11 cellular contexts compared by ENCODE assay signal in the genomic region with DNA sequence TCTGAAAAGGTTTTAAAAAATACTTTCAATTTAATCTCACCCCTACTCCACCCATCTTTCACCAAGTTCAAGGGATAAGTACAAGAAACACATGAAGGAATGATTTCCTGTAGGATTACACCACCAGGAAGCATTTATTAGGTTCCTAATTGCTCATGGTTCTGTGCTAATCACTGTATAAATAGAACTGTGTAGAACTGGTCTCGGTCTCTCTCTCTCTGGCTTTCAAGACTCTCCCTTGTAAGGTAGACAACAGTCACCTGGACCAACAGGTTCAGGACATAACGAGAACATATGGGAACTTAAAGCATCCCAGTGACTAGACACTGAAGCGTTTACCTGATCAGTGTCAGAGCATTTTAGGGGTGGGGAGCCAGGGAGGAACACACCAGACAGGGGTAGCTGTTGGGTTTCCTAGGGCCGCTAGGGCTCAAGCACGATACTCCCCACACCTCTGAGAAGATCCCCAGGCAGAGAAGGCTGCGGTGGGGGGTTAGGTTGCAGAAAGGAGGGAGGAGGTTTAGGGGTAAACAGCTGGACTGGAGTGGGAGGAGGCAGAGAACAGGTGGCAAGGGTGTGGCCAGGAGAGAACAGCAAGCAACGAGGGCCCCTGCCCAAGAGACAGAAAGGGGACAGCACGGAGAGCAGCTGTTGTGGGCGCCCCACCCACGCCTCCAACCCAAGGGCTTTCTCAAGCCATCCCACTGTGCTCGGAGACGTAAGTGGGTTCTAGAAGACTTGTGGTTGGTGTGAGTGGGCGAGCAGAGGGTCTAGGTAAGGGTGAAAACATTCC.
A peak's percentile ranks its signal among the peaks of the same experiment; 100 is the strongest.
DNase-seq lines count a peak whose midpoint lies in the region; ATAC-seq, FAIRE-seq and TF ChIP-seq lines count a peak whose summit lies in the region.
"Had no signal": no experiment of that assay in that cellular context is flagged by ENCODE, and none has a peak within 500 bp of the region (broad histone marks: within the 10 kb centered on the region; RNA-seq: fewer than 3 reads in every experiment).

No MANE protein-coding gene starts in this region.

- H3K27me3 ChIP-seq in mucosa of rectum (ENCODE audit: control insufficient read depth in 2 of 2, insufficient read depth in 2 of 2, low read length in 2 of 2) (no peaks in the 10 kb centered on the region), brain microvascular endothelial cell (replicated peaks) (no peaks in the 10 kb centered on the region)

- no peak for DNase-seq in HTR-8/SVneo (ENCODE audit: insufficient read length, low spot score)
- DNase-seq in pons (ENCODE audit: low spot score) = no peak
- no peak for DNase-seq in GDM1 (lab: John Stamatoyannopoulos, UW)
- DNase-seq in brain microvascular endothelial cell = no peak
- DNase-seq: dermis blood vessel endothelial cell had no signal

- no peak for TF ChIP-seq CTCF in brain microvascular endothelial cell (IDR thresholded peaks at IDR 0.05; ENCODE audit: low read depth, low read length, missing control alignments)

- FAIRE-seq in HTR-8/SVneo (lab: Jason Lieb, UNC) = no peak
- FAIRE-seq: HepG2 had no signal

- H3K4me3 ChIP-seq in mucosa of rectum (ENCODE audit: low read length in 2 of 2) = peak overlapping the region in 1 of 2 donors; percentile 38
- no peak overlapping the region for H3K4me3 ChIP-seq in brain microvascular endothelial cell (ENCODE audit: low read depth, low read length)

- H3K27ac ChIP-seq in mucosa of rectum (ENCODE audit: low read depth in 2 of 2, low read length in 2 of 2) = peak overlapping the region; percentile 19 to 45
- H3K27ac ChIP-seq in brain microvascular endothelial cell = no peak overlapping the region

- H3K36me3 ChIP-seq in mucosa of rectum (ENCODE audit: control insufficient read depth in 2 of 2, insufficient read depth in 2 of 2, low read length in 2 of 2) (no peaks in the 10 kb centered on the region), brain microvascular endothelial cell (replicated peaks) (no peaks in the 10 kb centered on the region)

- H3K9ac ChIP-seq in mucosa of rectum (ENCODE audit: low read depth in 1 of 2, low read length in 2 of 2) = peak overlapping the region in 1 of 2 donors; percentile 32

- peaks cover 0 to 4% of the 10 kb centered on the region in 2 donors for H3K4me1 ChIP-seq in mucosa of rectum (ENCODE audit: control insufficient read depth in 2 of 2, insufficient read depth in 2 of 2, low read length in 2 of 2)

- ATAC-seq in GM18519 (IDR thresholded peaks at IDR 0.05; ENCODE audit: low FRiP score, unreplicated experiment) = peak; percentile 55
- ATAC-seq in GM21526 (IDR thresholded peaks at IDR 0.05; ENCODE audit: low FRiP score, unreplicated experiment) = peak; percentile 80
- peak; percentile 76 for ATAC-seq in HG03342 (IDR thresholded peaks at IDR 0.05; ENCODE audit: unreplicated experiment)
- ATAC-seq: HepG2, Panc1 had no signal

- no peaks in the 10 kb centered on the region for H3K9me3 ChIP-seq in mucosa of rectum (ENCODE audit: control insufficient read depth in 2 of 2, low read length in 2 of 2)

- in situ Hi-C loops in brain microvascular endothelial cell (cut with HindIII; ENCODE audit: low pct_ligation_motif_present, low sequenced_read_pairs) = no loop called here
